In genomic region chr20:62237772-62238568, GRCh38 we compare ENCODE assay signal across 8 cellular contexts. TPM values are rescaled to one million over a fixed set of nuclear protein-coding genes. Genes with fewer than 3 reads are reported as not detected.
DNase-seq lines count a peak whose midpoint lies in the region; ATAC-seq, FAIRE-seq and TF ChIP-seq lines count a peak whose summit lies in the region.

OSBPL2 (plus strand) TSS chr20:62238521; CDS start chr20:62256185, 17,664 bp downstream.

- H2AFZ ChIP-seq in keratinocyte (ENCODE audit: control insufficient read depth, low read length), result no peak within 1 kb of the TSS

- TF ChIP-seq CTCF in AG09319 (IDR thresholded peaks at IDR 0.05; ENCODE audit: low read depth, low read length), result no peak
- no peak for TF ChIP-seq CTCF in keratinocyte (optimal IDR thresholded peaks at IDR 0.05 in 1 of 3, IDR thresholded peaks at IDR 0.05 in 1 of 3, conservative IDR thresholded peaks at IDR 0.05 in 1 of 3; ENCODE audit: extremely low read depth in 1 of 3, insufficient read depth in 2 of 3, low read length in 3 of 3)

- H3K4me1 ChIP-seq in keratinocyte (ENCODE audit: control insufficient read depth, extremely low read depth, insufficient read depth, low read length), result peaks cover 33% of the 10 kb centered on the region

- peaks cover 17% of the 10 kb centered on the region for H3K27me3 ChIP-seq in keratinocyte (ENCODE audit: control insufficient read depth, extremely low read depth, insufficient read depth, low read length)

- H4K20me1 ChIP-seq in keratinocyte (ENCODE audit: control insufficient read depth, extremely low read depth, insufficient read depth, low read length), result peaks cover 17% of the 10 kb centered on the region

- peak within 1 kb of the TSS; percentile 66 to 77 (median 72) for H3K4me3 ChIP-seq in keratinocyte (ENCODE audit: control insufficient read depth in 2 of 3, extremely low read depth in 1 of 3, insufficient read depth in 2 of 3, low read depth in 1 of 3, low read length in 3 of 3)

- peaks cover 9% of the 10 kb centered on the region for H3K9me1 ChIP-seq in keratinocyte (ENCODE audit: control insufficient read depth, extremely low read depth, insufficient read depth, low read length)

- peak within 1 kb of the TSS; percentile 65 for H3K27ac ChIP-seq in keratinocyte (ENCODE audit: control insufficient read depth, insufficient read depth, low read length)

- ATAC-seq in GM19043 (IDR thresholded peaks at IDR 0.05; ENCODE audit: low read depth, unreplicated experiment), result peak; percentile 98
- peak; percentile 98 for ATAC-seq in HG03378 (IDR thresholded peaks at IDR 0.05; ENCODE audit: unreplicated experiment)

- dilution Hi-C loops in keratinocyte (cut with MboI; ENCODE audit: extremely low pct_ligation_motif_present, low sequenced_read_pairs), result no loop called here

- peaks cover 4% of the 10 kb centered on the region for H3K9me3 ChIP-seq in keratinocyte (ENCODE audit: control insufficient read depth, low read depth, low read length)

- peak; percentile 77 for FAIRE-seq in keratinocyte (lab: Jason Lieb, UNC)

- H3K4me2 ChIP-seq in keratinocyte (ENCODE audit: control insufficient read depth, extremely low read depth, insufficient read depth, low read depth, low read length), result peak within 1 kb of the TSS; percentile 80

- H3K36me3 ChIP-seq in keratinocyte (ENCODE audit: control insufficient read depth in 2 of 2, extremely low read depth in 1 of 2, insufficient read depth in 2 of 2, low read length in 2 of 2), result peaks cover 0 to 11% of the 10 kb centered on the region in 2 experiments

- peaks cover 34% of the 10 kb centered on the region for H3K79me2 ChIP-seq in keratinocyte (ENCODE audit: control insufficient read depth, insufficient read depth, low read length)

- peak within 1 kb of the TSS; percentile 77 for H3K9ac ChIP-seq in keratinocyte (ENCODE audit: control insufficient read depth, extremely low read depth, insufficient read depth, low read length)

- DNase-seq in AG09319 (ENCODE audit: extremely low read depth, low read depth) (peak; percentile 94), NCI-H460 (ENCODE audit: extremely low read depth, low read depth) (peak; percentile 98), cerebellar nuclear complex (lab: John Stamatoyannopoulos, UW) (peak; percentile 99 to 100), keratinocyte (ENCODE audit: low read depth, low spot score) (peak; percentile 87)
- DNase-seq in activated CD4-positive, CD25-positive, alpha-beta regulatory T cell treated with anti-CD3 and anti-CD28 coated beads, Interleukin-2, amount 50 U/mL, for 72 hours, result peak; percentile 100
- DNase-seq in stimulated activated CD4-positive, alpha-beta T cell treated with anti-CD3 and anti-CD28 coated beads, Interleukin-15, amount 100 ng/mL, for 24 hours, result peak; percentile 100

RNA-seq across cellular contexts. Expression of gene OSBPL2, which starts in this region (rescaled TPM):
- 12.4 and 14.8 TPM in 2 replicates for total RNA-seq in NCI-H460 (2014; rRNA removed; shearing (Covaris generic))
- polyA plus RNA-seq in NCI-H460 (2014; cell fraction: nucleus; rRNA removed), result 18.9 and 26.8 TPM in 2 replicates
- 15.9 to 21.4 TPM (median 16.9 TPM) in 3 replicates for polyA plus RNA-seq in keratinocyte
- polyA plus RNA-seq in keratinocyte (2011; ENCODE audit: low read depth), result 106 TPM
- 16.4 and 16.8 TPM in 2 replicates for polyA plus RNA-seq in keratinocyte (2011; cell fraction: cytosol; rRNA removed)
- polyA plus RNA-seq in keratinocyte (2011; cell fraction: nucleus; rRNA removed), result 49.0 and 59.1 TPM in 2 replicates
- 23.6 and 56.7 TPM in 2 replicates for polyA plus RNA-seq in keratinocyte (2012; ENCODE audit: low replicate concordance)
- 29.7 to 51.6 TPM (median 37.4 TPM) in 3 replicates for polyA minus RNA-seq in keratinocyte
- 8.6 TPM for polyA minus RNA-seq in keratinocyte (2011; cell fraction: cytosol; rRNA and poly(A)+ RNA removed)
- polyA minus RNA-seq in keratinocyte (2011; cell fraction: nucleus; rRNA and poly(A)+ RNA removed), result 20.7 and 28.1 TPM in 2 replicates

Comparison
In these comparisons a context has a peak if more than half of its experiments do, and no peak if none do; other contexts are left out.
1. Peak in every context shown above with its lines: DNase-seq, ATAC-seq, H3K4me3 ChIP-seq and H3K27ac ChIP-seq.